ENCODE assay signal across 35 cellular contexts in genomic region chr2:165155152-165155551, GRCh38. TPM values are rescaled to one million over a fixed set of nuclear protein-coding genes. Genes with fewer than 3 reads are reported as not detected.
"Had no signal": no experiment of that assay in that cellular context is flagged by ENCODE, and none has a peak within 500 bp of the region (broad histone marks: within the 10 kb centered on the region; RNA-seq: fewer than 3 reads in every experiment).

No MANE protein-coding gene starts in this region.

- FAIRE-seq: astrocyte, TTC549 had no signal

- H3K9me3 ChIP-seq: adrenal gland, body of pancreas, breast epithelium had no signal

- DNase-seq: activated B cell treated with CpG ODN at 0.5 μM for 24 hours; activated CD4-positive, alpha-beta memory T cell treated with anti-CD3 and anti-CD28 coated beads for 36 hours; activated CD4-positive, alpha-beta T cell treated with anti-CD3 and anti-CD28 coated beads for 4 hours; activated CD4-positive, alpha-beta T cell treated with anti-CD3 and anti-CD28 coated beads, Interleukin-2, amount 10 ng/mL, durations not matched to agents 24 days and 14 days; activated CD4-positive, alpha-beta T cell treated with anti-CD3 and anti-CD28 coated beads, Interleukin-2, amount 50 U/mL, for 1 hour; activated CD4-positive, alpha-beta T cell treated with anti-CD3 and anti-CD28 coated beads, Interleukin-2, amount 50 U/mL, for 4 hours; activated CD4-positive, CD25-positive, alpha-beta regulatory T cell treated with anti-CD3 and anti-CD28 coated beads, Interleukin-2, amount 50 U/mL, for 72 hours; activated CD8-positive, alpha-beta memory T cell treated with anti-CD3 and anti-CD28 coated beads, Interleukin-2, amount 50 U/mL, for 4 hours; activated CD8-positive, alpha-beta T cell treated with anti-CD3 and anti-CD28 coated beads for 36 hours; activated effector memory CD4-positive, alpha-beta T cell treated with anti-CD3 and anti-CD28 coated beads, Interleukin-2, amount 50 U/mL, for 16 hours; activated gamma-delta T cell treated with Interleukin-2 at 50 U/mL for 16 hours; activated naive CD4-positive, alpha-beta T cell; activated naive CD4-positive, alpha-beta T cell treated with anti-CD3 and anti-CD28 coated beads for 36 hours; activated naive CD8-positive, alpha-beta T cell treated with anti-CD3 and anti-CD28 coated beads for 36 hours; activated T-cell treated with anti-CD3 and anti-CD28 coated beads for 4 hours; activated T-cell treated with anti-CD3 and anti-CD28 coated beads, Interleukin-2, amount 50 U/mL, for 1 hour; activated T-cell treated with anti-CD3 and anti-CD28 coated beads, Interleukin-2, amount 50 U/mL, for 4 hours; activated T-cell treated with anti-CD3 and anti-CD28 coated beads, Interleukin-2, amount 50 U/mL, for 72 hours; adrenal gland; amniotic stem cell; aorta; body of pancreas; brain microvascular endothelial cell; central memory CD4-positive, alpha-beta T cell; T-helper 1 cell; T-helper 2 cell; T-helper 9 cell had no signal

- H3K27me3 ChIP-seq: adrenal gland, body of pancreas, brain microvascular endothelial cell, breast epithelium had no signal

- H3K4me1 ChIP-seq: adrenal gland, body of pancreas, breast epithelium had no signal

- ATAC-seq: activated CD8-positive, alpha-beta T cell treated with anti-CD3 and anti-CD28 coated beads for 36 hours; activated naive CD4-positive, alpha-beta T cell treated with anti-CD3 and anti-CD28 coated beads, Interleukin-2, amount 50 U/mL, for 72 hours; activated T-cell treated with anti-CD3 and anti-CD28 coated beads, Interleukin-2, amount 50 U/mL, for 4 hours; activated T-cell treated with anti-CD3 and anti-CD28 coated beads, Interleukin-2, amount 50 U/mL, for 72 hours; activated T-helper 17 cell treated with anti-CD3 and anti-CD28 coated beads, Interleukin-2, amount 50 U/mL, for 72 hours; body of pancreas had no signal

- H3K4me3 ChIP-seq: adrenal gland, body of pancreas, breast epithelium had no signal

- H3K36me3 ChIP-seq: adrenal gland, brain microvascular endothelial cell, breast epithelium had no signal

- H3K27ac ChIP-seq: adrenal gland, body of pancreas, brain microvascular endothelial cell, breast epithelium, VCaP had no signal

RNA-seq across cellular contexts. Expression of gene SCN3A, which starts 48.7 kb away (rescaled TPM):
- total RNA-seq: activated CD4-positive, alpha-beta memory T cell treated with anti-CD3 and anti-CD28 coated beads for 36 hours; activated CD8-positive, alpha-beta memory T cell treated with anti-CD3 and anti-CD28 coated beads for 36 hours; activated T-cell treated with anti-CD3 and anti-CD28 coated beads, Interleukin-2, amount 50 U/mL, for 4 hours; activated T-helper 1 cell treated with anti-CD3 and anti-CD28 coated beads, Interleukin-12 subunit alpha, Interleukin-12 subunit beta, Interleukin-2, Interleukin-4 antibody, amounts not matched to agents 30 ng/mL and 10 ng/mL and 1 ng/mL, durations not matched to agents 14 hours and 24 hours and 36 hours; activated T-helper 17 cell treated with anti-CD3 and anti-CD28 coated beads, Interleukin-2, amount 50 U/mL, for 72 hours had no signal
